13 cellular contexts compared by ENCODE assay signal in genomic region chr1:205518616-205519540, GRCh38. TPM values are rescaled to one million over a fixed set of nuclear protein-coding genes. Genes with fewer than 3 reads are reported as not detected.
DNase-seq lines count a peak whose midpoint lies in the region; ATAC-seq, FAIRE-seq and TF ChIP-seq lines count a peak whose summit lies in the region.
"Had no signal": no experiment of that assay in that cellular context is flagged by ENCODE, and none has a peak within 500 bp of the region (broad histone marks: within the 10 kb centered on the region; RNA-seq: fewer than 3 reads in every experiment).

No MANE protein-coding gene starts in this region.

- H3K27me3 ChIP-seq in spleen (replicated peaks in 1 of 7): no peaks in the 10 kb centered on the region

- no peak overlapping the region for H3K4me3 ChIP-seq in spleen

- intact Hi-C loops in spleen (cut with DNase I; ENCODE audit: low total_unique reads): no loop called here

- H3K36me3 ChIP-seq in spleen: peaks cover 0 to 4% (median 0%) of the 10 kb centered on the region in 6 donors

- DNase-seq in NCI-H2081 (lab: John Stamatoyannopoulos, UW): peak; percentile 35 to 42
- DNase-seq in NCI-H2081 treated with DMSO at 0.1 percent for 48 hours (lab: John Stamatoyannopoulos, UW): no peak
- peak in 54 of 58 donors; percentile 38 to 97 (median 82) for DNase-seq in anterior cingulate cortex (lab: John Stamatoyannopoulos, UW)
- DNase-seq in medulla oblongata (ENCODE audit: extremely low spot score): peak; percentile 94
- DNase-seq in spleen: no peak
- no peak for DNase-seq in GM19239 (ENCODE audit: insufficient read length, low spot score)
- DNase-seq: activated CD4-positive, alpha-beta memory T cell treated with anti-CD3 and anti-CD28 coated beads for 36 hours; naive thymus-derived CD8-positive, alpha-beta T cell; NCI-H526; T1000 had no signal

- peak overlapping the region in 5 of 8 donors; percentile 32 to 64 (median 53) for H3K27ac ChIP-seq in spleen

- peaks cover 0 to 32% (median 12%) of the 10 kb centered on the region in 6 donors for H3K4me1 ChIP-seq in spleen

- H3K9me3 ChIP-seq in spleen: no peaks in the 10 kb centered on the region

- 61 to 75% (median 66%) methylated on average over 8 to 9 of the region's 9 CpGs for WGBS in spleen, 5 donors

- no peak for TF ChIP-seq POLR2A in spleen (IDR thresholded peaks at IDR 0.05)

- TF ChIP-seq CTCF in spleen (IDR thresholded peaks at IDR 0.05 in 8 of 11, conservative IDR thresholded peaks at IDR 0.05 in 3 of 11): no peak

- ATAC-seq in GM18519 (IDR thresholded peaks at IDR 0.05; ENCODE audit: low FRiP score, unreplicated experiment) (no peak), GM18873 (IDR thresholded peaks at IDR 0.05; ENCODE audit: low FRiP score, unreplicated experiment) (no peak)
- ATAC-seq: naive thymus-derived CD8-positive, alpha-beta T cell had no signal

- no peak for FAIRE-seq in GM19239 (lab: Jason Lieb, UNC)
- FAIRE-seq: islet of Langerhans had no signal

RNA-seq across cellular contexts. Expression of gene CDK18, which starts 14.4 kb away (rescaled TPM):
- 10 to 100 TPM; 14.1 to 25.3 (median 22.4) TPM for total RNA-seq in spleen
- polyA plus RNA-seq in spleen: 10 to 100 TPM in 1 of 3 donors, 1 to 10 TPM in 2; 3.5 to 15.3 (median 5.5) TPM

Comparison
In these comparisons a context has a peak if more than half of its experiments do, and no peak if none do; other contexts are left out.
1. DNase-seq: peak in NCI-H2081 (2 of 2), anterior cingulate cortex (54 of 58) and medulla oblongata (single experiment); none in NCI-H2081 treated with DMSO at 0.1 percent for 48 hours (single experiment), spleen (single experiment) and GM19239 (single experiment).